Comparison of ENCODE assay signal across 8 cellular contexts in genomic region chr3:38738630-38739395, GRCh38.
DNase-seq lines count a peak whose midpoint lies in the region; ATAC-seq and TF ChIP-seq lines count a peak whose summit lies in the region.

No MANE protein-coding gene starts in this region.

- no peaks in the 10 kb centered on the region for H3F3A ChIP-seq in GM23248 (ENCODE audit: insufficient read depth)

- H3K9me2 ChIP-seq in GM23248 (ENCODE audit: insufficient read depth): no peaks in the 10 kb centered on the region

- TF ChIP-seq CTCF in Panc1 (IDR thresholded peaks at IDR 0.05) (peak; percentile 70), ovary (IDR thresholded peaks at IDR 0.05) (no peak)

- TF ChIP-seq POLR2A in ovary (IDR thresholded peaks at IDR 0.05): no peak

- intact Hi-C loops in Panc1 (cut with micrococcal nuclease; ENCODE audit: unreplicated experiment): loop anchor here (2.0 kb wide), 1 partner anchor 106 kb away; no protein-coding TSS in a partner anchor
- intact Hi-C loops in ovary (cut with DNase I): no loop called here

- H3K4me1 ChIP-seq in GM23248 (ENCODE audit: insufficient read depth) (no peaks in the 10 kb centered on the region), Panc1 (ENCODE audit: control insufficient read depth, insufficient read depth, low read length) (no peaks in the 10 kb centered on the region), ovary (ENCODE audit: insufficient read depth) (no peaks in the 10 kb centered on the region)

- H4K20me1 ChIP-seq in GM23248 (ENCODE audit: insufficient read depth): no peaks in the 10 kb centered on the region

- H3K4me3 ChIP-seq in GM23248: no peak overlapping the region
- no peak overlapping the region for H3K4me3 ChIP-seq in Panc1 (ENCODE audit: low read depth in 2 of 2, low read length in 2 of 2)
- H3K4me3 ChIP-seq in ovary: no peak overlapping the region

- H3K36me3 ChIP-seq in GM23248 (ENCODE audit: low read depth) (no peaks in the 10 kb centered on the region), Panc1 (ENCODE audit: control insufficient read depth, insufficient read depth, low read length) (no peaks in the 10 kb centered on the region), ovary (no peaks in the 10 kb centered on the region)

- no peaks in the 10 kb centered on the region for H3K9me3 ChIP-seq in GM23248 (ENCODE audit: low read depth)
- no peaks in the 10 kb centered on the region for H3K9me3 ChIP-seq in Panc1 (ENCODE audit: control insufficient read depth, insufficient read depth, low read depth, low read length)
- H3K9me3 ChIP-seq in ovary: no peaks in the 10 kb centered on the region

- POLR2A ChIA-PET in Panc1 (lab: Charles Lee): interaction anchor here (0.6 kb wide), 1 partner anchor 441 kb away, joined by 4 read pairs; no protein-coding TSS in a partner anchor

- TF ChIP-seq EP300 in ovary (IDR thresholded peaks at IDR 0.05): no peak

- in situ Hi-C loops in GM23248 (cut with MboI): no loop called here
- in situ Hi-C loops in Panc1 (cut with HindIII; ENCODE audit: low pct_unique_long_range_greater_than_20kb, low sequenced_read_pairs): no loop called here

- ATAC-seq in Panc1 (no peak), HG03342 (IDR thresholded peaks at IDR 0.05; ENCODE audit: unreplicated experiment) (no peak), GM21528 (IDR thresholded peaks at IDR 0.05; ENCODE audit: low FRiP score, unreplicated experiment) (no peak)

- DNase-seq in D341Med (ENCODE audit: low spot score) (peak; percentile 68), GM23248 (peak; percentile 62), Panc1 (ENCODE audit: low read depth, low spot score) (no peak), fibroblast of peridontal ligament (ENCODE audit: extremely low read depth) (peak; percentile 38), ovary (no peak)
- peak; percentile 5 to 23 for DNase-seq in stimulated activated CD8-positive, alpha-beta memory T cell treated with anti-CD3 and anti-CD28 coated beads, Interleukin-2, amount 100 ng/mL, for 48 hours (ENCODE audit: low read depth in 2 of 2)

- WGBS in GM23248 (ENCODE audit: low coverage in 1 of 2, low lambda C conversion rate in 2 of 2, missing lambda C conversion rate in 2 of 2), 2 experiments: 31 to 33% methylated on average over 13 of the region's 13 CpGs
- WGBS in ovary, 3 donors: 46 to 60% (median 50%) methylated on average over 13 of the region's 13 CpGs

- no peak overlapping the region for H3K27ac ChIP-seq in GM23248
- no peak overlapping the region for H3K27ac ChIP-seq in Panc1 (ENCODE audit: low read length)
- no peak overlapping the region for H3K27ac ChIP-seq in ovary

- no TSS peak for BruUV-seq in Panc1 (replicated peaks; lab: Mats Ljungman, UMichigan)

- no peak overlapping the region for H2AFZ ChIP-seq in GM23248

- H3K27me3 ChIP-seq in GM23248 (replicated peaks; ENCODE audit: insufficient read depth) (0 out of 2 replicates have a peak, but pooled peaks cover 7% of the 10 kb centered on the region), Panc1 (ENCODE audit: control insufficient read depth, insufficient read depth, low read length) (no peaks in the 10 kb centered on the region; the same call in 1 of the 2 replicates), ovary (no peaks in the 10 kb centered on the region)

- CTCF ChIA-PET in Panc1 (lab: Charles Lee): interaction anchor here (0.7 to 0.9 kb wide), 2 partner anchors 9 to 107 kb away, joined by 3 read pairs; no protein-coding TSS in a partner anchor

- no peak overlapping the region for H3K4me2 ChIP-seq in GM23248 (ENCODE audit: unreplicated experiment)

- no peak overlapping the region for H3K9ac ChIP-seq in GM23248

- no peaks in the 10 kb centered on the region for H3K79me2 ChIP-seq in GM23248 (ENCODE audit: insufficient read depth)

Comparison
In these comparisons a context has a peak if more than half of its experiments do, and no peak if none do; other contexts are left out.
1. DNase-seq: peak in D341Med (single experiment), GM23248 (single experiment), fibroblast of peridontal ligament (single experiment) and stimulated activated CD8-positive, alpha-beta memory T cell treated with anti-CD3 and anti-CD28 coated beads, Interleukin-2, amount 100 ng/mL, for 48 hours (2 of 2); none in Panc1 (single experiment) and ovary (0 of 5).